Comparison of ENCODE assay signal across 23 cellular contexts in the genomic region with DNA sequence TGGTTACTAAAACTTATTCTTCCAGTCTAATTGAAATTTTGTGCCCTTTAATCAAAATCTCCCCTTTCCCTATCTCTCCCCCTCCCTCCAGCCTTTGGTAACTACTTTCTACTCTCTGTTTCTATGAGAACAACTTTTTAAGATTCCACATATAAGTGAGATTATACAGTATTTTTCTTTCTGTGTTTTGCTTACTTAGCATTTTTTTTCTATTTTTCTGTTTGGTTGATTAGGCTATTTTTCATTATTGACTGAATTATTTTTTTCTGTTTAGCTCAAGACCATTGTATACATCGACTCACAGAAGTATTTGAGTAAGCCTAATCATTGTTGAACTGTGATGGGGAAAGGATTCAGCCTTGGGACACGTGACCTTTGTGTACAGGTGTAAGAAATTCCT.
DNase-seq lines count a peak whose midpoint lies in the region; ATAC-seq, FAIRE-seq and TF ChIP-seq lines count a peak whose summit lies in the region.
"Had no signal": no experiment of that assay in that cellular context is flagged by ENCODE, and none has a peak within 500 bp of the region (broad histone marks: within the 10 kb centered on the region; RNA-seq: fewer than 3 reads in every experiment).

No MANE protein-coding gene starts in this region.

- intact Hi-C loops in HepG2 (cut with micrococcal nuclease; ENCODE audit: unreplicated experiment), result no loop called here
- intact Hi-C loops in right lobe of liver (cut with DNase I), result no loop called here
- intact Hi-C loops in IMR-90 (cut with micrococcal nuclease), result no loop called here
- intact Hi-C loops in K562 (cut with micrococcal nuclease), result no loop called here
- intact Hi-C loops in pancreas (cut with DNase I), result no loop called here

- H2AK5ac ChIP-seq in IMR-90 (ENCODE audit: low read depth, low read length), result no peak overlapping the region

- BruUV-seq in HepG2 (replicated peaks; lab: Mats Ljungman, UMichigan) (no TSS peak), IMR-90 (replicated peaks; lab: Mats Ljungman, UMichigan) (no TSS peak), K562 (replicated peaks; lab: Mats Ljungman, UMichigan) (no TSS peak)

- no peaks in the 10 kb centered on the region for H3K4me1 ChIP-seq in HepG2 (ENCODE audit: insufficient read depth, low read length)
- H3K4me1 ChIP-seq in right lobe of liver, result no peaks in the 10 kb centered on the region
- H3K4me1 ChIP-seq in IMR-90 (ENCODE audit: control insufficient read depth, insufficient read depth, low read length), result no peaks in the 10 kb centered on the region
- H3K4me1 ChIP-seq in K562 (replicated peaks in 1 of 2; ENCODE audit: control insufficient read depth in 2 of 2, insufficient read depth in 2 of 2, low read length in 2 of 2), result no peaks in the 10 kb centered on the region
- H3K4me1 ChIP-seq in pancreas, result no peaks in the 10 kb centered on the region
- H3K4me1 ChIP-seq: Caco-2 had no signal

- H2AFZ ChIP-seq in HepG2 (ENCODE audit: low read length) (no peak overlapping the region), IMR-90 (replicated peaks; ENCODE audit: low read length, poor library complexity) (no peak overlapping the region), K562 (ENCODE audit: low read depth, low read length) (no peak overlapping the region)

- H3K9me1 ChIP-seq in IMR-90 (ENCODE audit: insufficient read depth, low read length) (no peaks in the 10 kb centered on the region), K562 (ENCODE audit: control insufficient read depth, insufficient read depth, low read length) (no peaks in the 10 kb centered on the region)

- H2BK15ac ChIP-seq in IMR-90 (ENCODE audit: low read depth, low read length), result no peak overlapping the region

- H3K56ac ChIP-seq in IMR-90 (ENCODE audit: extremely low read depth, insufficient read depth, low read length), result no peak overlapping the region

- H4K8ac ChIP-seq in IMR-90 (ENCODE audit: low read depth in 2 of 2, low read length in 2 of 2), result no peak overlapping the region

- no peak overlapping the region for H2BK120ac ChIP-seq in IMR-90 (ENCODE audit: low read depth, low read length)

- TF ChIP-seq RAD21 in HepG2 (CRISPR knock-in tag; IDR thresholded peaks at IDR 0.05) (no peak), IMR-90 (IDR thresholded peaks at IDR 0.05; ENCODE audit: low read length) (no peak), K562 (CRISPR knock-in tag; conservative IDR thresholded peaks at IDR 0.05 in 1 of 2, IDR thresholded peaks at IDR 0.05 in 1 of 2) (no peak)

- no peak overlapping the region for H3K9ac ChIP-seq in HepG2 (ENCODE audit: insufficient read depth, low read depth, low read length)
- no peak overlapping the region for H3K9ac ChIP-seq in IMR-90 (ENCODE audit: low read depth, low read length)
- no peak overlapping the region for H3K9ac ChIP-seq in K562 (ENCODE audit: insufficient read depth in 1 of 2, low read depth in 2 of 2, low read length in 2 of 2)
- H3K9ac ChIP-seq: BLaER1 treated with 17β-estradiol and CSF1 and Interleukin-3, amounts not matched to agents 10 nM and 100 nM had no signal

- no peak overlapping the region for H3K4me3 Mint-ChIP-seq in type B pancreatic cell
- H3K4me3 Mint-ChIP-seq: B cell; CD4-positive, alpha-beta T cell; CD8-positive, alpha-beta T cell had no signal

- no peaks in the 10 kb centered on the region for H3K4me1 Mint-ChIP-seq in type B pancreatic cell (ENCODE audit: unreplicated experiment)
- H3K4me1 Mint-ChIP-seq: B cell had no signal

- no peak for TF ChIP-seq EP300 in HepG2 (IDR thresholded peaks at IDR 0.05; ENCODE audit: low read depth in 2 of 2, low read length in 2 of 2)
- TF ChIP-seq EP300 in HepG2 (CRISPR knock-in tag; IDR thresholded peaks at IDR 0.05; ENCODE audit: borderline replicate concordance), result no peak
- no peak for TF ChIP-seq EP300 in K562 (IDR thresholded peaks at IDR 0.05; ENCODE audit: low read length)

- H3K27ac Mint-ChIP-seq in type B pancreatic cell, result no peak overlapping the region
- H3K27ac Mint-ChIP-seq: B cell; CD4-positive, alpha-beta T cell; CD8-positive, alpha-beta T cell had no signal

- no peak for TF ChIP-seq POLR2A in HepG2 (IDR thresholded peaks at IDR 0.05; ENCODE audit: insufficient read depth in 1 of 2, low read depth in 2 of 2, low read length in 2 of 2)
- no peak for TF ChIP-seq POLR2A in right lobe of liver (IDR thresholded peaks at IDR 0.05)
- no peak for TF ChIP-seq POLR2A in IMR-90 (IDR thresholded peaks at IDR 0.05; ENCODE audit: low read depth, low read length)
- no peak for TF ChIP-seq POLR2A in K562 (conservative IDR thresholded peaks at IDR 0.05)

- WGBS in HepG2 (ENCODE audit: low lambda C conversion rate), result 30% methylated on average over 2 of the region's 2 CpGs
- 54% methylated on average over 2 of the region's 2 CpGs for WGBS in right lobe of liver (ENCODE audit: insufficient coverage, low coverage, low lambda C conversion rate, missing lambda C conversion rate)
- no CpG with 5 or more reads among the region's 2 CpGs for WGBS in IMR-90 (ENCODE audit: extremely low coverage in 2 of 2, insufficient read length in 1 of 2), 2 experiments
- WGBS in K562 (ENCODE audit: insufficient coverage, low coverage, missing lambda C conversion rate), result 4% methylated on average over 2 of the region's 2 CpGs
- WGBS in pancreas, 2 donors, result 62 to 80% methylated on average over 2 of the region's 2 CpGs

- H3K79me2 ChIP-seq in HepG2 (ENCODE audit: insufficient read depth, low read length), result no peaks in the 10 kb centered on the region
- H3K79me2 ChIP-seq in K562 (ENCODE audit: control insufficient read depth, insufficient read depth, low read length), result no peaks in the 10 kb centered on the region

- DNase-seq in HepG2 (ENCODE audit: low spot score), result no peak
- no peak for DNase-seq in right lobe of liver
- DNase-seq in IMR-90, result no peak
- no peak for DNase-seq in K562 (ENCODE audit: extremely low read depth in 1 of 4, low spot score in 3 of 4)
- no peak for DNase-seq in pancreas
- DNase-seq in inferior parietal cortex (ENCODE audit: extremely low spot score), result no peak
- DNase-seq in type B pancreatic cell (ENCODE audit: extremely low spot score, unreplicated experiment), result no peak
- DNase-seq in central memory CD4-positive, alpha-beta T cell, result no peak
- DNase-seq: ACHN; AML-193; Caco-2; Calu3; CD4-positive, alpha-beta T cell; CD8-positive, alpha-beta T cell; DMS79 treated with DMSO at 0.1 percent for 48 hours; GDM1 had no signal

- H3K79me1 ChIP-seq in IMR-90 (ENCODE audit: low read depth in 1 of 2, low read length in 2 of 2), result no peaks in the 10 kb centered on the region

- H3K4me3 ChIP-seq in HepG2 (replicated peaks in 1 of 3; ENCODE audit: insufficient read depth in 1 of 3, low read depth in 2 of 3, low read length in 3 of 3) (no peak overlapping the region), right lobe of liver (no peak overlapping the region), IMR-90 (ENCODE audit: insufficient read depth, low read depth, low read length) (no peak overlapping the region), K562 (no peak overlapping the region), pancreas (no peak overlapping the region)
- H3K4me3 ChIP-seq: BLaER1 treated with 17β-estradiol and CSF1 and Interleukin-3, amounts not matched to agents 10 nM and 100 nM had no signal

- no peak overlapping the region for H3K4me2 ChIP-seq in HepG2 (ENCODE audit: low read depth, low read length)
- no peak overlapping the region for H3K4me2 ChIP-seq in IMR-90 (ENCODE audit: low read depth, low read length)
- no peak overlapping the region for H3K4me2 ChIP-seq in K562 (ENCODE audit: insufficient read depth, low read length)
- H3K4me2 ChIP-seq: BLaER1 treated with 17β-estradiol and CSF1 and Interleukin-3, amounts not matched to agents 10 nM and 100 nM had no signal

- H3K23ac ChIP-seq in IMR-90 (ENCODE audit: low read depth, low read length), result no peak overlapping the region

- FAIRE-seq in HepG2 (lab: Jason Lieb, UNC) (no peak), K562 (lab: Jason Lieb, UNC) (no peak), pancreas (lab: Jason Lieb, UNC) (peak; percentile 63)
- FAIRE-seq: D721Med, GM12891, GM19239 had no signal

- no peak overlapping the region for H4K91ac ChIP-seq in IMR-90 (ENCODE audit: insufficient read depth, low read depth, low read length)

- H3K9me3 Mint-ChIP-seq in type B pancreatic cell, result peaks cover 5% of the 10 kb centered on the region
- H3K9me3 Mint-ChIP-seq: CD4-positive, alpha-beta T cell; CD8-positive, alpha-beta T cell had no signal

- no peak overlapping the region for H2BK5ac ChIP-seq in IMR-90 (ENCODE audit: low read depth, low read length, poor library complexity, severe bottlenecking)

- in situ Hi-C loops in HepG2 (cut with HindIII; ENCODE audit: extremely low pct_ligation_motif_present, low pct_unique_long_range_greater_than_20kb), result no loop called here
- in situ Hi-C loops in IMR-90 (cut with MboI; ENCODE audit: low sequenced_read_pairs), result no loop called here
- in situ Hi-C loops in K562 (cut with MboI), result no loop called here

- H3K14ac ChIP-seq in IMR-90 (replicated peaks; ENCODE audit: low read depth, low read length), result no peak overlapping the region

- H3K27me3 ChIP-seq in HepG2 (ENCODE audit: control insufficient read depth in 1 of 2, insufficient read depth in 2 of 2, low read length in 2 of 2) (no peaks in the 10 kb centered on the region), right lobe of liver (no peaks in the 10 kb centered on the region), IMR-90 (ENCODE audit: control insufficient read depth, insufficient read depth, low read length) (no peaks in the 10 kb centered on the region), K562 (ENCODE audit: control insufficient read depth in 2 of 2, insufficient read depth in 2 of 2, low read length in 2 of 2) (no peaks in the 10 kb centered on the region), pancreas (peaks cover 0 to 3% (median 0%) of the 10 kb centered on the region in 4 donors)
- H3K27me3 ChIP-seq: BLaER1 treated with 17β-estradiol and CSF1 and Interleukin-3, amounts not matched to agents 10 nM and 100 nM had no signal

- H3K18ac ChIP-seq in IMR-90 (ENCODE audit: low read depth, low read length), result no peak overlapping the region

- H4K20me1 ChIP-seq in HepG2 (ENCODE audit: insufficient read depth, low read length) (no peaks in the 10 kb centered on the region), IMR-90 (ENCODE audit: insufficient read depth, low read length) (no peaks in the 10 kb centered on the region), K562 (replicated peaks; ENCODE audit: control insufficient read depth, insufficient read depth, low read length) (no peaks in the 10 kb centered on the region)
- H4K20me1 ChIP-seq: BLaER1 treated with 17β-estradiol and CSF1 and Interleukin-3, amounts not matched to agents 10 nM and 100 nM had no signal

- H2AK9ac ChIP-seq in IMR-90 (replicated peaks; ENCODE audit: low read depth, low read length, poor library complexity), result no peak overlapping the region

- H3K9me3 ChIP-seq in HepG2 (ENCODE audit: low read length), result no peaks in the 10 kb centered on the region
- H3K9me3 ChIP-seq in right lobe of liver, result no peaks in the 10 kb centered on the region
- H3K9me3 ChIP-seq in IMR-90 (ENCODE audit: control insufficient read depth, insufficient read depth, low read length), result no peaks in the 10 kb centered on the region
- no peaks in the 10 kb centered on the region for H3K9me3 ChIP-seq in K562 (replicated peaks; ENCODE audit: control insufficient read depth, insufficient read depth, low read depth, low read length)
- no peaks in the 10 kb centered on the region for H3K9me3 ChIP-seq in pancreas
- H3K9me3 ChIP-seq: Caco-2 had no signal

- ATAC-seq in HepG2, result no peak
- no peak for ATAC-seq in right lobe of liver
- no peak for ATAC-seq in IMR-90 (ENCODE audit: low read depth)
- ATAC-seq in K562, result no peak
- ATAC-seq in pancreas, result no peak
- ATAC-seq: CD8-positive, alpha-beta T cell had no signal

- H3K27ac ChIP-seq in HepG2 (ENCODE audit: extremely low read length, insufficient read depth, low read length) (no peak overlapping the region), right lobe of liver (no peak overlapping the region), IMR-90 (ENCODE audit: insufficient read depth, low read length) (no peak overlapping the region), K562 (ENCODE audit: extremely low read depth, low read depth, low read length) (no peak overlapping the region), pancreas (no peak overlapping the region)
- H3K27ac ChIP-seq: 22Rv1; BLaER1 treated with 17β-estradiol and CSF1 and Interleukin-3, amounts not matched to agents 10 nM and 100 nM; C4-2B had no signal

- POLR2A ChIA-PET in HepG2 (lab: Yijun Ruan, JAX) (no interaction called here), IMR-90 (lab: Charles Lee; ENCODE audit: unreplicated experiment) (no interaction called here), K562 (lab: Yijun Ruan, JAX) (no interaction called here)

- H4K5ac ChIP-seq in IMR-90 (ENCODE audit: low read depth, low read length), result no peak overlapping the region

- H3K27me3 Mint-ChIP-seq in type B pancreatic cell, result no peaks in the 10 kb centered on the region
- H3K27me3 Mint-ChIP-seq: CD4-positive, alpha-beta T cell had no signal

- H3K4ac ChIP-seq in IMR-90 (ENCODE audit: low read depth, low read length), result no peak overlapping the region

- dilution Hi-C loops in IMR-90 (cut with HindIII; ENCODE audit: low sequenced_read_pairs, unreplicated experiment), result no loop called here

- H3K36me3 ChIP-seq in HepG2 (replicated peaks in 1 of 2; ENCODE audit: control insufficient read depth in 1 of 2, insufficient read depth in 2 of 2, low read length in 2 of 2), result no peaks in the 10 kb centered on the region
- H3K36me3 ChIP-seq in right lobe of liver, result no peaks in the 10 kb centered on the region
- no peaks in the 10 kb centered on the region for H3K36me3 ChIP-seq in IMR-90 (ENCODE audit: control insufficient read depth, insufficient read depth, low read length)
- H3K36me3 ChIP-seq in K562 (ENCODE audit: control insufficient read depth, insufficient read depth, low read length), result no peaks in the 10 kb centered on the region
- no peaks in the 10 kb centered on the region for H3K36me3 ChIP-seq in pancreas
- H3K36me3 ChIP-seq: BLaER1 treated with 17β-estradiol and CSF1 and Interleukin-3, amounts not matched to agents 10 nM and 100 nM had no signal

- peaks cover 7% of the 10 kb centered on the region for H3K36me3 Mint-ChIP-seq in type B pancreatic cell
- H3K36me3 Mint-ChIP-seq: CD8-positive, alpha-beta T cell had no signal

- CTCF ChIA-PET in HepG2 (lab: Yijun Ruan, JAX; ENCODE audit: low intra/inter-chr PET ratio, low total read pairs) (no interaction called here), IMR-90 (lab: Yijun Ruan, JAX) (no interaction called here), K562 (lab: Yijun Ruan, JAX; ENCODE audit: low intra/inter-chr PET ratio) (no interaction called here)

- TF ChIP-seq CTCF in HepG2 (CRISPR knock-in tag; IDR thresholded peaks at IDR 0.05) (no peak), right lobe of liver (IDR thresholded peaks at IDR 0.05) (no peak), IMR-90 (conservative IDR thresholded peaks at IDR 0.05; ENCODE audit: low read depth, low read length) (no peak), K562 (IDR thresholded peaks at IDR 0.05 in 2 of 3, conservative IDR thresholded peaks at IDR 0.05 in 1 of 3; ENCODE audit: insufficient read depth in 2 of 3, low read depth in 1 of 3, low read length in 3 of 3) (no peak), pancreas (IDR thresholded peaks at IDR 0.05) (no peak), type B pancreatic cell (conservative IDR thresholded peaks at IDR 0.05) (no peak)

- H2BK20ac ChIP-seq in IMR-90 (ENCODE audit: low read depth, low read length), result no peak overlapping the region
